Comparison of ENCODE assay signal across 27 cellular contexts in the genomic region with DNA sequence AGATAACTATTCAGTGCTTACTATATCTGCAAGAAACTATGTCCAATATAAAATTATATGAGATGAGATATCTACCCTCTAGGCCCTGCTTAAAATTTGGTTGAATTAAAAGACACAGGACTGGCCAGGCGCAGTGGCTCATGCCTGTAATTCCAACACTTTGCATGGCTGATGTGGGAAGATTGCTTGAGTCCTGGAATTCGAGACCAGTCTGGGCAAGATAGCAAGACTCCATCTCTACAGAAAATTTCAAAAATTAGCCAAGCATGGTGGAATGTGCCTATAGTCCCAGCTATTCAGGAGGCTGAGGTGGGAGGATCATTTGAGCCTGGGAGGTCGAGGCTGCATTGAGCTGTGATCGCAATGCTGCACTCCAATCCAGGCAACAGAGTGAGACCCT.
DNase-seq lines count a peak whose midpoint lies in the region.
"Had no signal": no experiment of that assay in that cellular context is flagged by ENCODE, and none has a peak within 500 bp of the region (broad histone marks: within the 10 kb centered on the region; RNA-seq: fewer than 3 reads in every experiment).

No MANE protein-coding gene starts in this region.

- no peak overlapping the region for H2AK5ac ChIP-seq in trophoblast cell (ENCODE audit: low read length)

- no peak overlapping the region for H2AFZ ChIP-seq in trophoblast cell (ENCODE audit: insufficient read depth, low read length, poor library complexity)

- H3K14ac ChIP-seq in trophoblast cell (ENCODE audit: low read length) = no peak overlapping the region

- H3K23ac ChIP-seq in trophoblast cell (ENCODE audit: low read length) = no peak overlapping the region

- no peaks in the 10 kb centered on the region for H3K4me1 ChIP-seq in trophoblast cell (ENCODE audit: control insufficient read depth in 1 of 2, insufficient read depth in 2 of 2, low read length in 2 of 2)
- H3K4me1 ChIP-seq: A549, BE2C, BLaER1, Caco-2 had no signal

- no peaks in the 10 kb centered on the region for H3K27me3 ChIP-seq in trophoblast cell (ENCODE audit: insufficient read depth, low read length)
- H3K27me3 ChIP-seq: BE2C; BLaER1; BLaER1 treated with 17β-estradiol and CSF1 and Interleukin-3, amounts not matched to agents 10 nM and 100 nM had no signal

- no peak overlapping the region for H3K4me3 ChIP-seq in trophoblast cell (ENCODE audit: low read depth, low read length)
- H3K4me3 ChIP-seq: A549; BLaER1; BLaER1 treated with 17β-estradiol and CSF1 and Interleukin-3, amounts not matched to agents 10 nM and 100 nM had no signal

- H4K8ac ChIP-seq in trophoblast cell (ENCODE audit: low read depth, low read length) = no peak overlapping the region

- H2BK120ac ChIP-seq in trophoblast cell (ENCODE audit: insufficient read depth, low read length, poor library complexity) = no peak overlapping the region

- no peak overlapping the region for H4K91ac ChIP-seq in trophoblast cell (ENCODE audit: low read depth, low read length)

- no peak overlapping the region for H3K4ac ChIP-seq in trophoblast cell (ENCODE audit: low read depth, low read length)

- H3K79me1 ChIP-seq in trophoblast cell (ENCODE audit: low read length) = no peaks in the 10 kb centered on the region

- no peak overlapping the region for H3K27ac ChIP-seq in trophoblast cell (ENCODE audit: low read depth, low read length)
- H3K27ac ChIP-seq: 22Rv1; A549; BLaER1; BLaER1 treated with 17β-estradiol and CSF1 and Interleukin-3, amounts not matched to agents 10 nM and 100 nM; C4-2B had no signal

- H2BK5ac ChIP-seq in trophoblast cell (ENCODE audit: low read depth, low read length, poor library complexity) = no peak overlapping the region

- H3K18ac ChIP-seq in trophoblast cell (ENCODE audit: low read length) = no peak overlapping the region

- no peak overlapping the region for H3K9ac ChIP-seq in trophoblast cell (ENCODE audit: low read length)
- H3K9ac ChIP-seq: BLaER1; BLaER1 treated with 17β-estradiol and CSF1 and Interleukin-3, amounts not matched to agents 10 nM and 100 nM had no signal

- no CpG with 5 or more reads among the region's 4 CpGs for WGBS in trophoblast cell (ENCODE audit: extremely low coverage, insufficient coverage, insufficient read length)

- H3K9me3 ChIP-seq in trophoblast cell (ENCODE audit: insufficient read depth, low read depth, low read length) = no peaks in the 10 kb centered on the region
- H3K9me3 ChIP-seq: BE2C had no signal

- H3K36me3 ChIP-seq in trophoblast cell (ENCODE audit: control insufficient read depth in 1 of 2, insufficient read depth in 2 of 2, low read length in 2 of 2) = no peaks in the 10 kb centered on the region
- H3K36me3 ChIP-seq: BE2C; BLaER1; BLaER1 treated with 17β-estradiol and CSF1 and Interleukin-3, amounts not matched to agents 10 nM and 100 nM had no signal

- no peak overlapping the region for H3K4me2 ChIP-seq in trophoblast cell (ENCODE audit: low read length)
- H3K4me2 ChIP-seq: A549; BLaER1; BLaER1 treated with 17β-estradiol and CSF1 and Interleukin-3, amounts not matched to agents 10 nM and 100 nM had no signal

- no peak overlapping the region for H2BK12ac ChIP-seq in trophoblast cell (ENCODE audit: low read length)

- H4K12ac ChIP-seq in trophoblast cell (ENCODE audit: low read depth, low read length) = no peak overlapping the region

- DNase-seq in trophoblast cell (peak; percentile 61 to 89), NCI-H2107 treated with DMSO at 0.1 percent for 48 hours (lab: John Stamatoyannopoulos, UW; ENCODE audit: unreplicated experiment) (no peak)
- DNase-seq: 8988T; ACHN; AML-193; BE2C; C1 segment of cervical spinal cord; Caco-2; Calu3; CD4-positive, alpha-beta memory T cell; CD4-positive, alpha-beta T cell; CD4-positive, CD25-positive, alpha-beta regulatory T cell; CD8-positive, alpha-beta memory T cell; CD8-positive, alpha-beta T cell; COR-L47; DMS 273 treated with DMSO at 0.1 percent for 48 hours; DMS153; DMS53; DMS79; DMS79 treated with DMSO at 0.1 percent for 48 hours; DND-41; EL had no signal

- no peaks in the 10 kb centered on the region for H3K79me2 ChIP-seq in trophoblast cell (ENCODE audit: control insufficient read depth, insufficient read depth, low read length, poor library complexity)
